ENCODE assay signal across 7 cellular contexts in genomic region chr14:60647081-60647836, GRCh38. TPM values are rescaled to one million over a fixed set of nuclear protein-coding genes. Genes with fewer than 3 reads are reported as not detected.
A peak's percentile ranks its signal among the peaks of the same experiment; 100 is the strongest.
DNase-seq lines count a peak whose midpoint lies in the region; ATAC-seq and TF ChIP-seq lines count a peak whose summit lies in the region.

No MANE protein-coding gene starts in this region.

- H3K4me1 ChIP-seq in breast epithelium (peaks cover 4 to 7% of the 10 kb centered on the region in 2 donors), muscle layer of duodenum (ENCODE audit: control insufficient read depth in 1 of 2, insufficient read depth in 2 of 2, low read length in 2 of 2) (peaks cover 0 to 50% of the 10 kb centered on the region in 2 donors)

- H3K9me3 ChIP-seq in breast epithelium (no peaks in the 10 kb centered on the region), muscle layer of duodenum (ENCODE audit: control insufficient read depth in 1 of 2, low read length in 2 of 2) (no peaks in the 10 kb centered on the region)

- intact Hi-C loops in breast epithelium (cut with DNase I; ENCODE audit: low total_unique reads): no loop called here

- peak overlapping the region; percentile 43 for H3K4me3 ChIP-seq in GM12864 (ENCODE audit: low read depth, low read length)
- peak overlapping the region; percentile 49 to 68 (median 54) for H3K4me3 ChIP-seq in breast epithelium
- H3K4me3 ChIP-seq in muscle layer of duodenum (ENCODE audit: low read depth in 1 of 2, low read length in 2 of 2): peak overlapping the region; percentile 30 to 79

- no peak for TF ChIP-seq POLR2A in breast epithelium (IDR thresholded peaks at IDR 0.05)

- no peak overlapping the region for H3K27ac ChIP-seq in breast epithelium
- H3K27ac ChIP-seq in muscle layer of duodenum (ENCODE audit: low read length): no peak overlapping the region

- ATAC-seq in HG02798 (IDR thresholded peaks at IDR 0.05; ENCODE audit: poor library complexity, unreplicated experiment): no peak

- DNase-seq in GM12864 (ENCODE audit: low read depth) (no peak), NCI-H1105 (lab: John Stamatoyannopoulos, UW) (peak; percentile 45), breast epithelium (ENCODE audit: low spot score in 2 of 2) (no peak), SW480 (ENCODE audit: low spot score) (no peak), SIG-M5 treated with dmso at 0.1 percent for 504 hours (lab: John Stamatoyannopoulos, UW; ENCODE audit: unreplicated experiment) (no peak)

- H3K27me3 ChIP-seq in breast epithelium (peaks cover 16 to 100% of the 10 kb centered on the region in 2 donors), muscle layer of duodenum (ENCODE audit: low read depth, low read length) (peaks cover 96% of the 10 kb centered on the region)

- no peak for TF ChIP-seq CTCF in GM12864 (IDR thresholded peaks at IDR 0.05; ENCODE audit: low read depth, low read length, missing control alignments)
- no peak for TF ChIP-seq CTCF in breast epithelium (IDR thresholded peaks at IDR 0.05)

- H3K36me3 ChIP-seq in breast epithelium: no peaks in the 10 kb centered on the region
- H3K36me3 ChIP-seq in muscle layer of duodenum (ENCODE audit: control insufficient read depth in 1 of 2, insufficient read depth in 2 of 2, low read length in 2 of 2): no peaks in the 10 kb centered on the region

RNA-seq across cellular contexts. Expression of gene SIX1, which starts 2.0 kb away (rescaled TPM):
- total RNA-seq in breast epithelium: 10 to 100 TPM in 1 of 3 donors, 1 to 10 TPM in 2; 2.6 to 14.9 (median 5.0) TPM
